8 cellular contexts compared by ENCODE assay signal in the genomic region with DNA sequence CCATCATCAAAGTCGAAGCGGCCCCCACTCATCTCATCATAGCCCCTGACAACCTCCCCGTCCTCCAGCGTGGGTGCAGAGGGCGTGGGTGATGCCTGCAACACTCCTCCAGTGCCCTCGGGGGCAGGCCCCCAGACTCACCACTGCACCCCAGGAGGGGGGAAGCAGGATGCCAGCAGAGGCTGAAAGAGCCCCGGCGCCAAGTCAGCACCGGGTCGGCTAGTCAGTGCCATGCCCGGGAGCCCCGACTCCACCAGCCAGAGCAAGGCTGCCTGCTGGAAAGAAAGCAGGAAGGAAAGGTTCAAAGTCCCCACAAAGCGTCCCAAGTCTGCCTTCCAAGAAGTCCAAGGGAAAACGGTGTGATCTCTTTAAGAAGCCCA. TPM values are rescaled to one million over a fixed set of nuclear protein-coding genes. Genes with fewer than 3 reads are reported as not detected.
DNase-seq lines count a peak whose midpoint lies in the region; ATAC-seq and TF ChIP-seq lines count a peak whose summit lies in the region.

No MANE protein-coding gene starts in this region.

- DNase-seq in ACHN (peak; percentile 35), SJSA1 (ENCODE audit: low read depth in 1 of 2, low spot score in 2 of 2) (peak in 1 of 2 experiments; percentile 59), foreskin keratinocyte (peak in 1 of 2 donors; percentile 28), osteoblast (ENCODE audit: insufficient read length, low spot score, missing footprints) (no peak), NCI-H69 (lab: John Stamatoyannopoulos, UW) (no peak), DMS53 treated with DMSO at 0.1 percent for 48 hours (lab: John Stamatoyannopoulos, UW; ENCODE audit: unreplicated experiment) (no peak), NAMALWA (ENCODE audit: low spot score) (no peak)

- H3K27me3 ChIP-seq in SJSA1 (replicated peaks) (no peaks in the 10 kb centered on the region), foreskin keratinocyte (no peaks in the 10 kb centered on the region), osteoblast (ENCODE audit: insufficient read depth, low read length) (no peaks in the 10 kb centered on the region)

- H3K9me3 ChIP-seq in SJSA1 (replicated peaks) (no peaks in the 10 kb centered on the region), osteoblast (ENCODE audit: low read depth, low read length) (no peaks in the 10 kb centered on the region)

- peak overlapping the region; percentile 75 for H2AFZ ChIP-seq in osteoblast (ENCODE audit: low read length)

- ATAC-seq in foreskin keratinocyte (no peak), GM18867 (IDR thresholded peaks at IDR 0.05; ENCODE audit: unreplicated experiment) (no peak)

- peak overlapping the region; percentile 97 for H3K27ac ChIP-seq in SJSA1
- H3K27ac ChIP-seq in foreskin keratinocyte = peak overlapping the region; percentile 77
- no peak overlapping the region for H3K27ac ChIP-seq in osteoblast (ENCODE audit: low read depth, low read length)

- peaks cover 48% of the 10 kb centered on the region for H3K4me1 ChIP-seq in SJSA1 (replicated peaks)
- H3K4me1 ChIP-seq in foreskin keratinocyte = peaks cover 6% of the 10 kb centered on the region
- peaks cover 15% of the 10 kb centered on the region for H3K4me1 ChIP-seq in osteoblast (ENCODE audit: insufficient read depth, low read length)

- peaks cover 5% of the 10 kb centered on the region; the same call in 1 of the 2 replicates for H3K36me3 ChIP-seq in SJSA1
- H3K36me3 ChIP-seq in osteoblast (ENCODE audit: insufficient read depth, low read length) = no peaks in the 10 kb centered on the region

- H3K79me2 ChIP-seq in osteoblast (ENCODE audit: insufficient read depth, low read length) = no peaks in the 10 kb centered on the region

- TF ChIP-seq CTCF in foreskin keratinocyte (conservative IDR thresholded peaks at IDR 0.05) (no peak), osteoblast (IDR thresholded peaks at IDR 0.05; ENCODE audit: extremely low read depth, low read depth, low read length) (no peak)

- in situ Hi-C loops in ACHN (cut with HindIII; ENCODE audit: low pct_ligation_motif_present, low pct_unique_long_range_greater_than_20kb, low sequenced_read_pairs) = no loop called here

- H3K4me2 ChIP-seq in osteoblast (ENCODE audit: insufficient read depth, low read length) = peak overlapping the region; percentile 90

- H3K4me3 ChIP-seq in SJSA1 (peak overlapping the region; percentile 42), osteoblast (ENCODE audit: insufficient read depth, low read length) (peak overlapping the region; percentile 67)

- no peaks in the 10 kb centered on the region for H4K20me1 ChIP-seq in osteoblast (ENCODE audit: insufficient read depth, low read length)

RNA-seq across cellular contexts. Expression of a gene that starts 0.3 kb away (rescaled TPM):
- total RNA-seq in SJSA1 (2014; rRNA removed; shearing (Covaris generic)) = 19.1 and 21.7 TPM in 2 replicates
- total RNA-seq in foreskin keratinocyte (7.1 and 7.8 TPM in 2 replicates), osteoblast (1.2 and 2.2 TPM in 2 replicates)
- polyA plus RNA-seq in foreskin keratinocyte = 2.6 and 3.0 TPM in 2 replicates

RNA-seq across cellular contexts. Expression of a gene that starts 23.9 kb away (rescaled TPM):
- total RNA-seq in SJSA1 (2014; rRNA removed; shearing (Covaris generic)) = 33.8 and 58.7 TPM in 2 replicates
- total RNA-seq in foreskin keratinocyte (29.9 and 32.9 TPM in 2 replicates), osteoblast (46.7 and 47.4 TPM in 2 replicates)
- 27.6 and 33.1 TPM in 2 replicates for polyA plus RNA-seq in foreskin keratinocyte
